In genomic region chr2:238315031-238315595, GRCh38 we compare ENCODE assay signal across 39 cellular contexts.
"Had no signal": no experiment of that assay in that cellular context is flagged by ENCODE, and none has a peak within 500 bp of the region (broad histone marks: within the 10 kb centered on the region; RNA-seq: fewer than 3 reads in every experiment).

No MANE protein-coding gene starts in this region.

- H3K27ac ChIP-seq: adrenal gland, ascending aorta, breast epithelium, cardiac muscle cell, colonic mucosa, epithelial cell of prostate, esophagus squamous epithelium, gastroesophageal sphincter, heart right ventricle, WERI-Rb-1 had no signal

- H3K27me3 ChIP-seq: adrenal gland, ascending aorta, breast epithelium, cardiac muscle cell, colonic mucosa, esophagus squamous epithelium had no signal

- H3K4me1 ChIP-seq: breast epithelium had no signal

- H3K4me3 Mint-ChIP-seq: activated CD4-positive, alpha-beta memory T cell treated with anti-CD3 and anti-CD28 coated beads for 36 hours; activated CD4-positive, alpha-beta T cell treated with anti-CD3 and anti-CD28 coated beads for 36 hours; activated CD4-positive, alpha-beta T cell treated with anti-CD3 and anti-CD28 coated beads, Interleukin-2, amount 10 ng/mL, durations not matched to agents 24 days and 14 days; activated CD8-positive, alpha-beta memory T cell treated with anti-CD3 and anti-CD28 coated beads, Interleukin-2, amount 10 ng/mL, durations not matched to agents 7 days and 5 days; activated CD8-positive, alpha-beta T cell treated with anti-CD3 and anti-CD28 coated beads, Interleukin-2, amount 10 ng/mL, durations not matched to agents 7 days and 5 days; activated naive CD4-positive, alpha-beta T cell treated with anti-CD3 and anti-CD28 coated beads for 36 hours; activated naive CD4-positive, alpha-beta T cell treated with anti-CD3 and anti-CD28 coated beads, Interleukin-2, amount 50 U/mL, for 24 hours; activated naive CD8-positive, alpha-beta T cell treated with anti-CD3 and anti-CD28 coated beads for 36 hours; activated naive CD8-positive, alpha-beta T cell treated with anti-CD3 and anti-CD28 coated beads, Interleukin-2, amount 50 U/mL, for 24 hours; activated T-helper 1 cell treated with anti-CD3 and anti-CD28 coated beads, Interleukin-12 subunit alpha, Interleukin-12 subunit beta, Interleukin-2, Interleukin-4 antibody, amounts not matched to agents 30 ng/mL and 10 ng/mL and 1 ng/mL, durations not matched to agents 14 hours and 24 hours and 36 hours; T-helper 17 cell; T-helper 2 cell treated with Interferon-gamma antibody and Interleukin-4, amounts not matched to agents 5 μg/mL and 100 μg/mL, for 36 hours had no signal

- H3K36me3 ChIP-seq: adrenal gland, ascending aorta, breast epithelium, cardiac muscle cell, colonic mucosa, esophagus squamous epithelium, gastroesophageal sphincter, heart right ventricle, WERI-Rb-1 had no signal

- ATAC-seq: activated CD4-positive, alpha-beta T cell treated with anti-CD3 and anti-CD28 coated beads for 36 hours; activated CD8-positive, alpha-beta memory T cell treated with anti-CD3 and anti-CD28 coated beads, Interleukin-2, amount 10 ng/mL, durations not matched to agents 7 days and 5 days; activated CD8-positive, alpha-beta T cell treated with anti-CD3 and anti-CD28 coated beads, Interleukin-2, amount 10 ng/mL, durations not matched to agents 7 days and 5 days; activated naive CD8-positive, alpha-beta T cell treated with anti-CD3 and anti-CD28 coated beads, Interleukin-2, amount 50 U/mL, for 24 hours; gastroesophageal sphincter; T-helper 17 cell had no signal

- FAIRE-seq: endometrium, endothelial cell of umbilical vein had no signal

- H3K4me3 ChIP-seq: adrenal gland, ascending aorta, breast epithelium, cardiac muscle cell, colonic mucosa, esophagus squamous epithelium, gastroesophageal sphincter, heart right ventricle had no signal

- DNase-seq: activated CD4-positive, alpha-beta memory T cell treated with anti-CD3 and anti-CD28 coated beads for 36 hours; activated CD4-positive, alpha-beta T cell treated with anti-CD3 and anti-CD28 coated beads for 36 hours; activated CD4-positive, alpha-beta T cell treated with anti-CD3 and anti-CD28 coated beads, Interleukin-2, amount 10 ng/mL, durations not matched to agents 24 days and 14 days; activated CD4-positive, CD25-positive, alpha-beta regulatory T cell; activated CD4-positive, CD25-positive, alpha-beta regulatory T cell treated with anti-CD3 and anti-CD28 coated beads, Interleukin-2, amount 50 U/mL, for 72 hours; activated CD8-positive, alpha-beta memory T cell treated with anti-CD3 and anti-CD28 coated beads, Interleukin-2, amount 10 ng/mL, durations not matched to agents 7 days and 5 days; activated CD8-positive, alpha-beta memory T cell treated with anti-CD3 and anti-CD28 coated beads, Interleukin-2, amount 50 U/mL, for 4 hours; activated CD8-positive, alpha-beta T cell treated with anti-CD3 and anti-CD28 coated beads, Interleukin-2, amount 10 ng/mL, durations not matched to agents 7 days and 5 days; activated gamma-delta T cell treated with Interleukin-2 at 50 U/mL for 16 hours; activated naive CD4-positive, alpha-beta T cell treated with anti-CD3 and anti-CD28 coated beads for 36 hours; activated naive CD8-positive, alpha-beta T cell treated with anti-CD3 and anti-CD28 coated beads for 36 hours; activated naive CD8-positive, alpha-beta T cell treated with anti-CD3 and anti-CD28 coated beads, Interleukin-2, amount 50 U/mL, for 24 hours; activated T-cell treated with anti-CD3 and anti-CD28 coated beads, Interleukin-2, amount 50 U/mL, for 1 hour; activated T-cell treated with anti-CD3 and anti-CD28 coated beads, Interleukin-2, amount 50 U/mL, for 48 hours; adrenal gland; amygdala; central memory CD4-positive, alpha-beta T cell; cerebellar nuclear complex; colonic mucosa; effector CD8-positive, alpha-beta T cell; esophagus squamous epithelium; foreskin melanocyte; heart right ventricle; T-helper 1 cell; T-helper 17 cell; T1000; WERI-Rb-1 had no signal

- H3K36me3 Mint-ChIP-seq: activated CD4-positive, alpha-beta memory T cell treated with anti-CD3 and anti-CD28 coated beads for 36 hours; activated CD8-positive, alpha-beta memory T cell treated with anti-CD3 and anti-CD28 coated beads, Interleukin-2, amount 10 ng/mL, durations not matched to agents 7 days and 5 days; activated naive CD4-positive, alpha-beta T cell treated with anti-CD3 and anti-CD28 coated beads, Interleukin-2, amount 50 U/mL, for 24 hours; activated naive CD8-positive, alpha-beta T cell treated with anti-CD3 and anti-CD28 coated beads for 36 hours; brain had no signal

- H3K4me1 Mint-ChIP-seq: activated naive CD4-positive, alpha-beta T cell treated with anti-CD3 and anti-CD28 coated beads, Interleukin-2, amount 50 U/mL, for 24 hours; T-helper 17 cell had no signal

- H3K9me3 ChIP-seq: adrenal gland, ascending aorta, breast epithelium, colonic mucosa, esophagus squamous epithelium, gastroesophageal sphincter, heart right ventricle had no signal

- H3K9me3 Mint-ChIP-seq: activated CD4-positive, alpha-beta memory T cell treated with anti-CD3 and anti-CD28 coated beads for 36 hours; activated CD4-positive, alpha-beta T cell treated with anti-CD3 and anti-CD28 coated beads, Interleukin-2, amount 10 ng/mL, durations not matched to agents 24 days and 14 days; activated naive CD4-positive, alpha-beta T cell treated with anti-CD3 and anti-CD28 coated beads for 36 hours; activated naive CD4-positive, alpha-beta T cell treated with anti-CD3 and anti-CD28 coated beads, Interleukin-2, amount 50 U/mL, for 24 hours; activated naive CD8-positive, alpha-beta T cell treated with anti-CD3 and anti-CD28 coated beads for 36 hours; activated naive CD8-positive, alpha-beta T cell treated with anti-CD3 and anti-CD28 coated beads, Interleukin-2, amount 50 U/mL, for 24 hours; activated T-helper 1 cell treated with anti-CD3 and anti-CD28 coated beads, Interleukin-12 subunit alpha, Interleukin-12 subunit beta, Interleukin-2, Interleukin-4 antibody, amounts not matched to agents 30 ng/mL and 10 ng/mL and 1 ng/mL, durations not matched to agents 14 hours and 24 hours and 36 hours; activated T-helper 2 cell treated with anti-CD3 and anti-CD28 coated beads, Interferon-gamma antibody, Interleukin-2, Interleukin-4, amounts not matched to agents 10 μg/mL and 5 μg/mL and 100 μg/mL, durations not matched to agents 14 hours and 24 hours and 36 hours; T-helper 2 cell treated with Interferon-gamma antibody and Interleukin-4, amounts not matched to agents 5 μg/mL and 100 μg/mL, for 36 hours had no signal

- H3K27me3 Mint-ChIP-seq: activated naive CD8-positive, alpha-beta T cell treated with anti-CD3 and anti-CD28 coated beads, Interleukin-2, amount 50 U/mL, for 24 hours had no signal

- H3K27ac Mint-ChIP-seq: activated CD4-positive, alpha-beta memory T cell treated with anti-CD3 and anti-CD28 coated beads for 36 hours; activated CD4-positive, alpha-beta T cell treated with anti-CD3 and anti-CD28 coated beads for 36 hours; activated CD4-positive, alpha-beta T cell treated with anti-CD3 and anti-CD28 coated beads, Interleukin-2, amount 10 ng/mL, durations not matched to agents 24 days and 14 days; activated CD8-positive, alpha-beta memory T cell treated with anti-CD3 and anti-CD28 coated beads, Interleukin-2, amount 10 ng/mL, durations not matched to agents 7 days and 5 days; activated CD8-positive, alpha-beta T cell treated with anti-CD3 and anti-CD28 coated beads, Interleukin-2, amount 10 ng/mL, durations not matched to agents 7 days and 5 days; activated naive CD4-positive, alpha-beta T cell treated with anti-CD3 and anti-CD28 coated beads for 36 hours; activated naive CD8-positive, alpha-beta T cell treated with anti-CD3 and anti-CD28 coated beads for 36 hours; activated naive CD8-positive, alpha-beta T cell treated with anti-CD3 and anti-CD28 coated beads, Interleukin-2, amount 50 U/mL, for 24 hours; activated T-helper 1 cell treated with anti-CD3 and anti-CD28 coated beads, Interleukin-12 subunit alpha, Interleukin-12 subunit beta, Interleukin-2, Interleukin-4 antibody, amounts not matched to agents 30 ng/mL and 10 ng/mL and 1 ng/mL, durations not matched to agents 14 hours and 24 hours and 36 hours; activated T-helper 2 cell treated with anti-CD3 and anti-CD28 coated beads, Interferon-gamma antibody, Interleukin-2, Interleukin-4, amounts not matched to agents 10 μg/mL and 5 μg/mL and 100 μg/mL, durations not matched to agents 14 hours and 24 hours and 36 hours; brain; T-helper 17 cell; T-helper 2 cell treated with Interferon-gamma antibody and Interleukin-4, amounts not matched to agents 5 μg/mL and 100 μg/mL, for 36 hours had no signal
